ENCODE assay signal across 9 cellular contexts in genomic region chr3:100893590-100893989, GRCh38.
DNase-seq lines count a peak whose midpoint lies in the region; ATAC-seq, FAIRE-seq and TF ChIP-seq lines count a peak whose summit lies in the region.
"Had no signal": no experiment of that assay in that cellular context is flagged by ENCODE, and none has a peak within 500 bp of the region (broad histone marks: within the 10 kb centered on the region; RNA-seq: fewer than 3 reads in every experiment).

No MANE protein-coding gene starts in this region.

- 2% methylated on average over 1 of the region's 1 CpG for WGBS in HepG2 (ENCODE audit: low lambda C conversion rate)
- WGBS in lower leg skin, 2 donors = 29 to 65% methylated on average over 1 of the region's 1 CpG

- POLR2A ChIA-PET in HepG2 (lab: Yijun Ruan, JAX) = no interaction called here

- H2AFZ ChIP-seq in HepG2 (ENCODE audit: low read length) = no peak overlapping the region

- TF ChIP-seq EP300 in HepG2 (IDR thresholded peaks at IDR 0.05; ENCODE audit: low read depth in 2 of 2, low read length in 2 of 2) (no peak), HepG2 (CRISPR knock-in tag; IDR thresholded peaks at IDR 0.05; ENCODE audit: borderline replicate concordance) (no peak)

- H3K4me2 ChIP-seq in HepG2 (ENCODE audit: low read depth, low read length) = no peak overlapping the region

- no peaks in the 10 kb centered on the region for H3K4me1 ChIP-seq in HepG2 (ENCODE audit: insufficient read depth, low read length)
- no peaks in the 10 kb centered on the region for H3K4me1 ChIP-seq in effector memory CD4-positive, alpha-beta T cell (ENCODE audit: control insufficient read depth, insufficient read depth, low read length, poor library complexity, severe bottlenecking)

- no peaks in the 10 kb centered on the region for H3K79me2 ChIP-seq in HepG2 (ENCODE audit: insufficient read depth, low read length)

- BruUV-seq in HepG2 (replicated peaks; lab: Mats Ljungman, UMichigan) = no TSS peak

- no peaks in the 10 kb centered on the region for H3K9me3 ChIP-seq in HepG2 (ENCODE audit: low read length)
- no peaks in the 10 kb centered on the region for H3K9me3 ChIP-seq in effector memory CD4-positive, alpha-beta T cell (ENCODE audit: control insufficient read depth, low read length)
- H3K9me3 ChIP-seq: neutrophil had no signal

- in situ Hi-C loops in ACHN (cut with HindIII; ENCODE audit: low pct_ligation_motif_present, low pct_unique_long_range_greater_than_20kb, low sequenced_read_pairs) = no loop called here
- in situ Hi-C loops in astrocyte of the spinal cord (cut with HindIII; ENCODE audit: low sequenced_read_pairs) = loop anchor here (10.0 kb wide), 1 partner anchor 301 kb away; no protein-coding TSS in a partner anchor
- in situ Hi-C loops in HepG2 (cut with HindIII; ENCODE audit: extremely low pct_ligation_motif_present, low pct_unique_long_range_greater_than_20kb) = no loop called here

- no peak for TF ChIP-seq POLR2A in HepG2 (IDR thresholded peaks at IDR 0.05; ENCODE audit: insufficient read depth in 1 of 2, low read depth in 2 of 2, low read length in 2 of 2)
- no peak for TF ChIP-seq POLR2A in lower leg skin (IDR thresholded peaks at IDR 0.05)

- DNase-seq in ACHN (peak; percentile 42), HCEC 1CT (peak; percentile 51), astrocyte of the spinal cord (ENCODE audit: low read depth, low spot score) (peak; percentile 46), HepG2 (ENCODE audit: low spot score) (peak; percentile 3), ecto neural progenitor cell (ENCODE audit: low spot score) (no peak), lower leg skin (ENCODE audit: low spot score in 2 of 2) (no peak)
- DNase-seq in effector memory CD4-positive, alpha-beta T cell = no peak

- H4K20me1 ChIP-seq in HepG2 (ENCODE audit: insufficient read depth, low read length) = no peaks in the 10 kb centered on the region

- H3K9ac ChIP-seq in HepG2 (ENCODE audit: insufficient read depth, low read depth, low read length) = no peak overlapping the region

- TF ChIP-seq CTCF in astrocyte of the spinal cord (IDR thresholded peaks at IDR 0.05; ENCODE audit: low read depth, low read length) = peak; percentile 80
- peak; percentile 55 for TF ChIP-seq CTCF in HepG2 (CRISPR knock-in tag; IDR thresholded peaks at IDR 0.05)
- TF ChIP-seq CTCF in lower leg skin (IDR thresholded peaks at IDR 0.05) = no peak

- no peaks in the 10 kb centered on the region for H3K36me3 ChIP-seq in HepG2 (replicated peaks in 1 of 2; ENCODE audit: control insufficient read depth in 1 of 2, insufficient read depth in 2 of 2, low read length in 2 of 2)
- H3K36me3 ChIP-seq in effector memory CD4-positive, alpha-beta T cell (ENCODE audit: control insufficient read depth, insufficient read depth, low read length) = no peaks in the 10 kb centered on the region
- H3K36me3 ChIP-seq: neutrophil had no signal

- no peak for FAIRE-seq in HepG2 (lab: Jason Lieb, UNC)

- peak; percentile 75 for ATAC-seq in HepG2
- no peak for ATAC-seq in esophagus mucosa

- TF ChIP-seq RAD21 in HepG2 (CRISPR knock-in tag; IDR thresholded peaks at IDR 0.05) = no peak

- CTCF ChIA-PET in HepG2 (lab: Yijun Ruan, JAX; ENCODE audit: low intra/inter-chr PET ratio, low total read pairs) = no interaction called here

- H3K27ac ChIP-seq in HepG2 (ENCODE audit: extremely low read length, insufficient read depth, low read length) = no peak overlapping the region
- H3K27ac ChIP-seq in effector memory CD4-positive, alpha-beta T cell (ENCODE audit: insufficient read depth, low read length, poor library complexity, severe bottlenecking) = no peak overlapping the region
- H3K27ac ChIP-seq: neutrophil had no signal

- no peaks in the 10 kb centered on the region for H3K27me3 ChIP-seq in HepG2 (ENCODE audit: control insufficient read depth in 1 of 2, insufficient read depth in 2 of 2, low read length in 2 of 2)
- no peaks in the 10 kb centered on the region for H3K27me3 ChIP-seq in effector memory CD4-positive, alpha-beta T cell (replicated peaks; ENCODE audit: control insufficient read depth, insufficient read depth, low read length, poor library complexity, severe bottlenecking)
- H3K27me3 ChIP-seq: neutrophil had no signal

- intact Hi-C loops in HepG2 (cut with micrococcal nuclease; ENCODE audit: unreplicated experiment) = loop anchor here (1.0 to 5.0 kb wide), 2 partner anchors 303 to 489 kb away; no protein-coding TSS in a partner anchor
- intact Hi-C loops in lower leg skin (cut with DNase I; ENCODE audit: low total_unique reads) = no loop called here

- H3K4me3 ChIP-seq in astrocyte of the spinal cord (ENCODE audit: low read depth, low read length) (no peak overlapping the region), HepG2 (replicated peaks in 1 of 3; ENCODE audit: insufficient read depth in 1 of 3, low read depth in 2 of 3, low read length in 3 of 3) (no peak overlapping the region), lower leg skin (ENCODE audit: low read depth, poor library complexity, severe bottlenecking) (no peak overlapping the region)
- H3K4me3 ChIP-seq in effector memory CD4-positive, alpha-beta T cell (ENCODE audit: insufficient read depth, low read depth, low read length, poor library complexity, severe bottlenecking) = no peak overlapping the region

TF ChIP-seq in HepG2, 621 proteins besides CTCF, POLR2A, EP300 and RAD21:
- TF ChIP-seq STAT5B (CRISPR knock-in tag; IDR thresholded peaks at IDR 0.05) = no peak
- no peak for TF ChIP-seq FOXC1 (CRISPR knock-in tag; IDR thresholded peaks at IDR 0.05; ENCODE audit: borderline replicate concordance)
- TF ChIP-seq STAG1 (CRISPR knock-in tag; IDR thresholded peaks at IDR 0.05) = peak; percentile 66
- TF ChIP-seq SMC3 (IDR thresholded peaks at IDR 0.05; ENCODE audit: low read length) = peak; percentile 44; the same call in 1 of the 2 replicates
- peak; percentile 14 for TF ChIP-seq TEAD3 (CRISPR knock-in tag; optimal IDR thresholded peaks at IDR 0.05; ENCODE audit: borderline replicate concordance)
- TF ChIP-seq ZKSCAN8 (CRISPR knock-in tag; IDR thresholded peaks at IDR 0.05; ENCODE audit: borderline replicate concordance) = no peak
- TF ChIP-seq ZNF253 (CRISPR knock-in tag; IDR thresholded peaks at IDR 0.05; ENCODE audit: borderline replicate concordance) = no peak

Comparison
In these comparisons a context has a peak if more than half of its experiments do, and no peak if none do; other contexts are left out.
1. DNase-seq: peak in ACHN (single experiment), HCEC 1CT (single experiment), astrocyte of the spinal cord (single experiment) and HepG2 (single experiment); none in ecto neural progenitor cell (single experiment), effector memory CD4-positive, alpha-beta T cell (0 of 3) and lower leg skin (0 of 2).
2. CTCF ChIP-seq: peak in astrocyte of the spinal cord (single experiment) and HepG2 (single experiment); none in lower leg skin (0 of 3).